ENCODE assay signal across 8 cellular contexts in genomic region chr19:30719189-30719990, GRCh38.
A peak's percentile ranks its signal among the peaks of the same experiment; 100 is the strongest.
DNase-seq lines count a peak whose midpoint lies in the region; ATAC-seq and TF ChIP-seq lines count a peak whose summit lies in the region.

No MANE protein-coding gene starts in this region.

- H3K27me3 Mint-ChIP-seq in naive thymus-derived CD8-positive, alpha-beta T cell = peaks cover 6 to 37% (median 14%) of the 10 kb centered on the region in 5 donors

- H3K27ac Mint-ChIP-seq in naive thymus-derived CD8-positive, alpha-beta T cell = no peak overlapping the region

- peak overlapping the region; percentile 45 to 74 (median 66) for H3K4me3 Mint-ChIP-seq in naive thymus-derived CD8-positive, alpha-beta T cell

- DNase-seq in ACHN (peak; percentile 29), fibroblast of villous mesenchyme (ENCODE audit: low read depth) (peak; percentile 15), NCI-H526 treated with DMSO at 0.1 percent for 48 hours (lab: John Stamatoyannopoulos, UW) (no peak), cerebellar nuclear complex (lab: John Stamatoyannopoulos, UW) (no peak)
- DNase-seq in naive thymus-derived CD8-positive, alpha-beta T cell = no peak

- no peaks in the 10 kb centered on the region for H3K9me3 Mint-ChIP-seq in naive thymus-derived CD8-positive, alpha-beta T cell

- POLR2A ChIA-PET in naive thymus-derived CD8-positive, alpha-beta T cell (lab: Charles Lee) = no interaction called here

- H3K4me3 ChIP-seq in fibroblast of villous mesenchyme (ENCODE audit: low read depth, low read length) = peak overlapping the region; percentile 60

- ATAC-seq in GM18907 (IDR thresholded peaks at IDR 0.05; ENCODE audit: unreplicated experiment) = peak; percentile 50
- no peak for ATAC-seq in naive thymus-derived CD8-positive, alpha-beta T cell
- no peak for ATAC-seq in HG02981 (IDR thresholded peaks at IDR 0.05; ENCODE audit: unreplicated experiment)

- TF ChIP-seq CTCF in VCaP (conservative IDR thresholded peaks at IDR 0.05) = peak; percentile 49; the same call in 1 of the 2 replicates
- no peak for TF ChIP-seq CTCF in fibroblast of villous mesenchyme (IDR thresholded peaks at IDR 0.05; ENCODE audit: insufficient read depth, low read depth, low read length)

- H3K4me1 Mint-ChIP-seq in naive thymus-derived CD8-positive, alpha-beta T cell = peaks cover 1 to 11% (median 8%) of the 10 kb centered on the region in 4 donors

- in situ Hi-C loops in ACHN (cut with HindIII; ENCODE audit: low pct_ligation_motif_present, low pct_unique_long_range_greater_than_20kb, low sequenced_read_pairs) = no loop called here

- H3K36me3 Mint-ChIP-seq in naive thymus-derived CD8-positive, alpha-beta T cell = no peaks in the 10 kb centered on the region

- H3K27ac ChIP-seq in VCaP = peak overlapping the region; percentile 77

Comparison
In these comparisons a context has a peak if more than half of its experiments do, and no peak if none do; other contexts are left out.
1. DNase-seq: peak in ACHN (single experiment) and fibroblast of villous mesenchyme (single experiment); none in naive thymus-derived CD8-positive, alpha-beta T cell (0 of 10), NCI-H526 treated with DMSO at 0.1 percent for 48 hours (single experiment) and cerebellar nuclear complex (0 of 2).